In the genomic region with DNA sequence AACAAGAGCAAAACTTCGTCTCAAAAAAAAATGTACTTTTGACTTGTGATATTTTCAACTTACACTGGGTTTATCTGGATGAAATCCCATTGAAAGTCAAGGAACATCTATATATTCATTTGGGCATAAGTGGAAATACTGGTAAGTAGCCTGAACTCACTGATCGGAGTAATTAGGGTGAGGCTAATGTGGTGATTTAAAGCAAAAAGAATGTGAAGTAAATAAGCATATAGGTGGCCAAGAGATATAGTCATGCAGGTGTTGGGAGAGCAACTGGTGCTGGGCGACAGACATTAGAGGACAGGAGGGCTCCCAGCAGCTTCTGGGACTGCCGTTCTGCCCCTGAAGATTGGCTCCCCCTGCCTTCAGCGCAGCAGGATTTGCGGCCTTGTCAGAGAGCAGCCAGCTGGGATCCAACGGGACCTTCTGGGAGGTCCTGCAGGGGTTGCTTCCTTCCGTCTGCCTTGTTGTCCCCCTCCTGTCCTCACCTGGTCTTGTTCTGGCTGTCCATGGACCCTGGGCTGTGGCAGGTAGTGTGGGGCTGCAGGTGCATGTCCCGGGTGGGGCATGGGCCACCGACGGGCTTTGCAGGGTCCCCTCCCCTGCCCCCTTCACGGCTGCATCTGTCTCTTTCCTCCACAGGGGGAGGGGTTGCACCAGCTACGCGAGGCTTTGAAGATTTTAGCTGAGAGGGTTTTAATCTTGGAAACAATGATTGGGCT, we compare ENCODE assay signal across 20 cellular contexts. TPM values are rescaled to one million over a fixed set of nuclear protein-coding genes. Genes with fewer than 3 reads are reported as not detected.
DNase-seq lines count a peak whose midpoint lies in the region; ATAC-seq, FAIRE-seq and TF ChIP-seq lines count a peak whose summit lies in the region.
"Had no signal": no experiment of that assay in that cellular context is flagged by ENCODE, and none has a peak within 500 bp of the region (broad histone marks: within the 10 kb centered on the region; RNA-seq: fewer than 3 reads in every experiment).

No MANE protein-coding gene starts in this region.

- no peaks in the 10 kb centered on the region for H3K9me3 Mint-ChIP-seq in naive thymus-derived CD8-positive, alpha-beta T cell

- no peak for TF ChIP-seq CTCF in bronchial epithelial cell (IDR thresholded peaks at IDR 0.05; ENCODE audit: insufficient read depth, low read length, severe bottlenecking)
- no peak for TF ChIP-seq CTCF in left ventricle myocardium inferior (IDR thresholded peaks at IDR 0.05; ENCODE audit: borderline replicate concordance)

- no CpG with 5 or more reads among the region's 14 CpGs for WGBS in mesendoderm (ENCODE audit: extremely low coverage, insufficient coverage, low lambda C conversion rate)

- H3K56ac ChIP-seq in mesendoderm (ENCODE audit: low read length) = no peak overlapping the region

- H3K27ac ChIP-seq in mesendoderm (ENCODE audit: low read depth, low read length) = no peak overlapping the region
- H3K27ac ChIP-seq in left ventricle myocardium inferior (replicated peaks) = no peak overlapping the region
- H3K27ac ChIP-seq: GM23248, Peyer's patch had no signal

- H2AK5ac ChIP-seq in mesendoderm (ENCODE audit: low read length) = no peak overlapping the region

- H3K4me3 ChIP-seq in bronchial epithelial cell (ENCODE audit: low read depth, low read length) (no peak overlapping the region), mesendoderm (ENCODE audit: low read length) (no peak overlapping the region), left ventricle myocardium inferior (no peak overlapping the region)
- H3K4me3 ChIP-seq: GM23248, Peyer's patch had no signal

- H2BK120ac ChIP-seq in mesendoderm (ENCODE audit: low read depth, low read length) = no peak overlapping the region

- peaks cover 0 to 10% (median 3%) of the 10 kb centered on the region in 5 donors for H3K27me3 Mint-ChIP-seq in naive thymus-derived CD8-positive, alpha-beta T cell

- H3K23ac ChIP-seq in mesendoderm (ENCODE audit: low read length) = no peak overlapping the region

- H4K5ac ChIP-seq in mesendoderm (ENCODE audit: low read length) = no peak overlapping the region

- no peak overlapping the region for H3K4ac ChIP-seq in mesendoderm (ENCODE audit: low read depth, low read length)

- H3K79me2 ChIP-seq in mesendoderm (ENCODE audit: control insufficient read depth, insufficient read depth, low read length) = no peaks in the 10 kb centered on the region

- no peak overlapping the region for H3K27ac Mint-ChIP-seq in naive thymus-derived CD8-positive, alpha-beta T cell

- H4K8ac ChIP-seq in mesendoderm (ENCODE audit: low read depth, low read length) = no peak overlapping the region

- H3K4me1 Mint-ChIP-seq in naive thymus-derived CD8-positive, alpha-beta T cell = peaks cover 2 to 6% (median 3%) of the 10 kb centered on the region in 4 donors

- H3K27me3 ChIP-seq in bronchial epithelial cell (ENCODE audit: control insufficient read depth, insufficient read depth, low read length) (no peaks in the 10 kb centered on the region), mesendoderm (ENCODE audit: insufficient read depth, low read length, poor library complexity) (no peaks in the 10 kb centered on the region), left ventricle myocardium inferior (ENCODE audit: low read depth) (no peaks in the 10 kb centered on the region)
- H3K27me3 ChIP-seq: Peyer's patch had no signal

- intact Hi-C loops in left ventricle myocardium inferior (cut with micrococcal nuclease) = no loop called here

- FAIRE-seq in bronchial epithelial cell (lab: Jason Lieb, UNC) = no peak
- FAIRE-seq: G401.6 had no signal

- POLR2A ChIA-PET in HEK293T (lab: Yijun Ruan, JAX) = no interaction called here
- POLR2A ChIA-PET in naive thymus-derived CD8-positive, alpha-beta T cell (lab: Charles Lee) = no interaction called here

- H3K36me3 Mint-ChIP-seq in naive thymus-derived CD8-positive, alpha-beta T cell = no peaks in the 10 kb centered on the region

- H3K4me2 ChIP-seq in mesendoderm (ENCODE audit: low read length) = no peak overlapping the region

- CTCF ChIA-PET in HEK293T (lab: Yijun Ruan, JAX) = interaction anchor here (1.3 kb wide), 1 partner anchor 8 kb away, joined by 7 read pairs; no protein-coding TSS in a partner anchor

- no peak overlapping the region for H2BK15ac ChIP-seq in mesendoderm (replicated peaks; ENCODE audit: low read depth)

- H3K36me3 ChIP-seq in bronchial epithelial cell (ENCODE audit: control insufficient read depth, insufficient read depth, low read length) (no peaks in the 10 kb centered on the region), mesendoderm (ENCODE audit: control insufficient read depth, insufficient read depth, low read length) (no peaks in the 10 kb centered on the region), left ventricle myocardium inferior (no peaks in the 10 kb centered on the region)
- H3K36me3 ChIP-seq: Peyer's patch had no signal

- H3K4me3 Mint-ChIP-seq in naive thymus-derived CD8-positive, alpha-beta T cell = no peak overlapping the region

- no peaks in the 10 kb centered on the region for H3K9me3 ChIP-seq in left ventricle myocardium inferior (replicated peaks)
- H3K9me3 ChIP-seq: Peyer's patch had no signal

- H3K4me1 ChIP-seq in mesendoderm (ENCODE audit: control insufficient read depth, low read depth, low read length) (no peaks in the 10 kb centered on the region), left ventricle myocardium inferior (no peaks in the 10 kb centered on the region)
- H3K4me1 ChIP-seq: Peyer's patch had no signal

- no peak overlapping the region for H3K18ac ChIP-seq in mesendoderm (ENCODE audit: low read length)

- H3K79me1 ChIP-seq in mesendoderm (ENCODE audit: low read length) = no peaks in the 10 kb centered on the region

- DNase-seq in D341Med (ENCODE audit: low spot score) (peak; percentile 60), HEK293T (ENCODE audit: extremely low spot score) (peak; percentile 12), bronchial epithelial cell (ENCODE audit: low read depth) (peak; percentile 22), mesendoderm (peak; percentile 25), left ventricle myocardium inferior (no peak)
- no peak for DNase-seq in naive thymus-derived CD8-positive, alpha-beta T cell
- DNase-seq: C1 segment of cervical spinal cord, GM23248, KG1, NCI-H1092, NCI-H146, NCI-H2081 treated with DMSO at 0.1 percent for 48 hours, NCI-H510A treated with DMSO at 0.1 percent for 48 hours, SHP77 had no signal

- ATAC-seq in naive thymus-derived CD8-positive, alpha-beta T cell = no peak
- ATAC-seq in GM18519 (IDR thresholded peaks at IDR 0.05; ENCODE audit: low FRiP score, unreplicated experiment) (no peak), HG03354 (IDR thresholded peaks at IDR 0.05; ENCODE audit: poor library complexity, severe bottlenecking, unreplicated experiment) (no peak)

- no peak overlapping the region for H3K9ac ChIP-seq in mesendoderm (ENCODE audit: low read length)
- H3K9ac ChIP-seq: GM23248 had no signal

- no peak overlapping the region for H2BK5ac ChIP-seq in mesendoderm (ENCODE audit: low read length)

TF ChIP-seq in HEK293T, 16 proteins besides CTCF, POLR2A, EP300 and RAD21:
- TF ChIP-seq L3MBTL2 (conservative IDR thresholded peaks at IDR 0.05) = no peak
- TF ChIP-seq ZNF384 (IDR thresholded peaks at IDR 0.05) = no peak
- TF ChIP-seq ELF4 (IDR thresholded peaks at IDR 0.05) = no peak
- TF ChIP-seq FOXA1 (IDR thresholded peaks at IDR 0.05) = no peak
- TF ChIP-seq TARDBP (IDR thresholded peaks at IDR 0.05) = no peak
- no peak for TF ChIP-seq NFRKB (IDR thresholded peaks at IDR 0.05)
- no peak for TF ChIP-seq SUZ12 (IDR thresholded peaks at IDR 0.05)
- TF ChIP-seq BHLHE40 (IDR thresholded peaks at IDR 0.05; ENCODE audit: borderline replicate concordance) = no peak
- TF ChIP-seq, protein P1, sequence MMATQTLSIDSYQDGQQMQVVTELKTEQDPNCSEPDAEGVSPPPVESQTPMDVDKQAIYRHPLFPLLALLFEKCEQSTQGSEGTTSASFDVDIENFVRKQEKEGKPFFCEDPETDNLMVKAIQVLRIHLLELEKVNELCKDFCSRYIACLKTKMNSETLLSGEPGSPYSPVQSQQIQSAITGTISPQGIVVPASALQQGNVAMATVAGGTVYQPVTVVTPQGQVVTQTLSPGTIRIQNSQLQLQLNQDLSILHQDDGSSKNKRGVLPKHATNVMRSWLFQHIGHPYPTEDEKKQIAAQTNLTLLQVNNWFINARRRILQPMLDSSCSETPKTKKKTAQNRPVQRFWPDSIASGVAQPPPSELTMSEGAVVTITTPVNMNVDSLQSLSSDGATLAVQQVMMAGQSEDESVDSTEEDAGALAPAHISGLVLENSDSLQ (IDR thresholded peaks at IDR 0.05) = no peak
- no peak for TF ChIP-seq HDGF (IDR thresholded peaks at IDR 0.05; ENCODE audit: borderline replicate concordance)
- no peak for TF ChIP-seq SP1 (IDR thresholded peaks at IDR 0.05)
- TF ChIP-seq ARNT (IDR thresholded peaks at IDR 0.05) = no peak

RNA-seq across cellular contexts. Expression of a gene that starts 14.1 kb away (rescaled TPM):
- total RNA-seq in bronchial epithelial cell = 21.6 and 25.0 TPM in 2 replicates
- 39.0 TPM for polyA plus RNA-seq in mesendoderm (2013, experiment 1 of 2)
- polyA plus RNA-seq in mesendoderm (2013, experiment 2 of 2) = 37.0 TPM
- 10 to 100 TPM; 18.7 to 19.2 TPM for total RNA-seq in naive thymus-derived CD8-positive, alpha-beta T cell
- polyA plus RNA-seq in naive thymus-derived CD8-positive, alpha-beta T cell = 10 to 100 TPM in 1 of 3 donors, 1 to 10 TPM in 2; 4.7 to 13.1 (median 4.9) TPM
- total RNA-seq in left ventricle myocardium inferior = 15.0 TPM

RNA-seq across cellular contexts. Expression of a gene that starts 14.3 kb away (rescaled TPM):
- total RNA-seq in bronchial epithelial cell (87.1 and 163 TPM in 2 replicates), left ventricle myocardium inferior (122 TPM)
- 366 TPM for polyA plus RNA-seq in mesendoderm (2013, experiment 1 of 2)
- 366 TPM for polyA plus RNA-seq in mesendoderm (2013, experiment 2 of 2)
- 100 to 1,000 TPM; 290 to 292 TPM for total RNA-seq in naive thymus-derived CD8-positive, alpha-beta T cell
- 100 to 1,000 TPM; 141 to 215 (median 175) TPM for polyA plus RNA-seq in naive thymus-derived CD8-positive, alpha-beta T cell

RNA-seq across cellular contexts. Expression of a gene that starts 48.0 kb away (rescaled TPM):
- total RNA-seq in bronchial epithelial cell (not detected in 2 replicates), left ventricle myocardium inferior (0.74 TPM)
- polyA plus RNA-seq in mesendoderm (2013, experiment 1 of 2) = 0.74 TPM
- 0.85 TPM for polyA plus RNA-seq in mesendoderm (2013, experiment 2 of 2)
- not detected for total RNA-seq in naive thymus-derived CD8-positive, alpha-beta T cell
- polyA plus RNA-seq in naive thymus-derived CD8-positive, alpha-beta T cell = not detected
- total RNA-seq: A673, GM23248, MCF 10A had no signal
- polyA plus RNA-seq: GM23248 had no signal

RNA-seq across cellular contexts. Expression of a gene that starts 52.7 kb away (rescaled TPM):
- total RNA-seq in bronchial epithelial cell (4.1 and 5.3 TPM in 2 replicates), left ventricle myocardium inferior (22.4 TPM)
- polyA plus RNA-seq in mesendoderm (2013, experiment 1 of 2) = 12.6 TPM
- polyA plus RNA-seq in mesendoderm (2013, experiment 2 of 2) = 12.0 TPM
- not detected for total RNA-seq in naive thymus-derived CD8-positive, alpha-beta T cell
- polyA plus RNA-seq in naive thymus-derived CD8-positive, alpha-beta T cell = under 1 TPM in 1 of 3 donors, not detected in 2; 0.54 TPM

Comparison
In these comparisons a context has a peak if more than half of its experiments do, and no peak if none do; other contexts are left out.
1. DNase-seq: peak in D341Med (single experiment), HEK293T (single experiment), bronchial epithelial cell (single experiment) and mesendoderm (single experiment); none in naive thymus-derived CD8-positive, alpha-beta T cell (0 of 10) and left ventricle myocardium inferior (single experiment).